ENCODE assay signal across 8 cellular contexts in the genomic region with DNA sequence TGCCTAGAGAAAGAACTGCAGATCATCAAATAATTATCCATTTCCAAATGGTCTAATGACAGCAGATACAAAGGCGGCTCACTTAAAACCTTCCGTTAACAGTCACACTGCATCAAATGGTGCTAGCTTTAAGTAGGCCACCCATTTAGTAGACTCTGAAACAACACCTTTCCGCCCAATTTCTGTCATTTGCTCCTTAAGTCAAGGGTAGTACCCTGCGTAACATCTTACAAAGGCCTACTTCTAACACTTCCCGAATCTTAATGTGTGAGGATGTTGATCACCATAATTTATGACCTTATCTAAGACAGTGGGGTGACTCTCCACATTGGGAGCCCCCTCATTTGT. TPM values are rescaled to one million over a fixed set of nuclear protein-coding genes. Genes with fewer than 3 reads are reported as not detected.
DNase-seq lines count a peak whose midpoint lies in the region; ATAC-seq and TF ChIP-seq lines count a peak whose summit lies in the region.

No MANE protein-coding gene starts in this region.

- no peaks in the 10 kb centered on the region for H3K27me3 ChIP-seq in BLaER1 treated with 17β-estradiol and CSF1 and Interleukin-3, amounts not matched to agents 10 nM and 100 nM
- H3K27me3 ChIP-seq in neural cell (ENCODE audit: insufficient read depth, low read depth, low read length), result no peaks in the 10 kb centered on the region

- peak overlapping the region; percentile 79 for H2AFZ ChIP-seq in neural cell (ENCODE audit: low read depth, low read length)

- no peaks in the 10 kb centered on the region for H4K20me1 ChIP-seq in BLaER1 treated with 17β-estradiol and CSF1 and Interleukin-3, amounts not matched to agents 10 nM and 100 nM
- no peaks in the 10 kb centered on the region for H4K20me1 ChIP-seq in neural cell (ENCODE audit: insufficient read depth)

- H3K4me1 ChIP-seq in BLaER1 treated with 17β-estradiol and CSF1 and Interleukin-3, amounts not matched to agents 10 nM and 100 nM, result peaks cover 5 to 19% (median 13%) of the 10 kb centered on the region in 10 experiments; a peak in 19 of 20 replicates

- H3K79me2 ChIP-seq in neural cell (replicated peaks; ENCODE audit: insufficient read depth, low read length), result peaks cover 29% of the 10 kb centered on the region

- H3K27ac ChIP-seq in BLaER1 treated with 17β-estradiol and CSF1 and Interleukin-3, amounts not matched to agents 10 nM and 100 nM, result peak overlapping the region in 10 of 11 experiments; percentile 73 to 83 (median 80); a peak in 20 of 22 replicates
- peak overlapping the region; percentile 58 for H3K27ac ChIP-seq in KOPT-K1 (ENCODE audit: low read depth, low read length, poor library complexity, severe bottlenecking)
- no peak overlapping the region for H3K27ac ChIP-seq in coronary artery
- H3K27ac ChIP-seq in neural cell (ENCODE audit: low read length), result peak overlapping the region; percentile 82

- no peaks in the 10 kb centered on the region for H3F3A ChIP-seq in neural cell (ENCODE audit: insufficient read depth, low read length, poor library complexity, severe bottlenecking)

- TF ChIP-seq CTCF in coronary artery (IDR thresholded peaks at IDR 0.05) (no peak), neural cell (IDR thresholded peaks at IDR 0.05; ENCODE audit: poor library complexity, severe bottlenecking) (no peak)

- ATAC-seq in GM18870 (IDR thresholded peaks at IDR 0.05; ENCODE audit: unreplicated experiment) (no peak), GM21526 (IDR thresholded peaks at IDR 0.05; ENCODE audit: low FRiP score, unreplicated experiment) (no peak), HG02798 (IDR thresholded peaks at IDR 0.05; ENCODE audit: poor library complexity, unreplicated experiment) (no peak)

- H3K9me3 ChIP-seq in BLaER1 treated with 17β-estradiol and CSF1 and Interleukin-3, amounts not matched to agents 10 nM and 100 nM (replicated peaks in 1 of 11), result no peaks in the 10 kb centered on the region
- H3K9me3 ChIP-seq in KOPT-K1 (ENCODE audit: insufficient read depth, low read length, poor library complexity, severe bottlenecking) (no peaks in the 10 kb centered on the region), neural cell (ENCODE audit: low read length) (no peaks in the 10 kb centered on the region)

- H3K9ac ChIP-seq in BLaER1 treated with 17β-estradiol and CSF1 and Interleukin-3, amounts not matched to agents 10 nM and 100 nM, result peak overlapping the region; percentile 81 to 93 (median 85)
- H3K9ac ChIP-seq in neural cell (ENCODE audit: low read length), result peak overlapping the region; percentile 78

- H3K4me2 ChIP-seq in BLaER1 treated with 17β-estradiol and CSF1 and Interleukin-3, amounts not matched to agents 10 nM and 100 nM, result peak overlapping the region; percentile 65 to 93 (median 81)
- H3K4me2 ChIP-seq in neural cell (ENCODE audit: low read length), result peak overlapping the region; percentile 17

- DNase-seq in coronary artery (ENCODE audit: low spot score) (no peak), glomerular visceral epithelial cell (ENCODE audit: extremely low spot score) (no peak)

- peak overlapping the region; percentile 81 to 100 (median 98) for H3K4me3 ChIP-seq in BLaER1 treated with 17β-estradiol and CSF1 and Interleukin-3, amounts not matched to agents 10 nM and 100 nM
- H3K4me3 ChIP-seq in coronary artery (peak overlapping the region; percentile 96), neural cell (ENCODE audit: low read length) (peak overlapping the region; percentile 84)

- no peak for TF ChIP-seq EP300 in neural cell (conservative IDR thresholded peaks at IDR 0.05; ENCODE audit: poor library complexity, severe bottlenecking)

- no peak for TF ChIP-seq RAD21 in neural cell (conservative IDR thresholded peaks at IDR 0.05)

- no peaks in the 10 kb centered on the region for H3K9me2 ChIP-seq in neural cell (ENCODE audit: insufficient read depth, low read length)

- H3K36me3 ChIP-seq in BLaER1 treated with 17β-estradiol and CSF1 and Interleukin-3, amounts not matched to agents 10 nM and 100 nM, result no peaks in the 10 kb centered on the region
- no peaks in the 10 kb centered on the region for H3K36me3 ChIP-seq in KOPT-K1 (ENCODE audit: insufficient read depth, low read length)
- no peaks in the 10 kb centered on the region for H3K36me3 ChIP-seq in neural cell (ENCODE audit: insufficient read depth, low read length)

TF ChIP-seq in neural cell, 6 proteins besides CTCF, POLR2A, EP300 and RAD21:
- no peak for TF ChIP-seq POLR2AphosphoS5 (IDR thresholded peaks at IDR 0.05)
- no peak for TF ChIP-seq EZH2 (IDR thresholded peaks at IDR 0.05; ENCODE audit: borderline replicate concordance, insufficient read depth, low read length, poor library complexity, severe bottlenecking)

RNA-seq across cellular contexts. Expression of a gene that starts 0.7 kb away (rescaled TPM):
- polyA plus RNA-seq in neural cell, result 26.6 and 27.8 TPM in 2 replicates
- polyA minus RNA-seq in neural cell, result 89.8 and 96.3 TPM in 2 replicates

Comparison
In these comparisons a context has a peak if more than half of its experiments do, and no peak if none do; other contexts are left out.
1. H3K27ac ChIP-seq: peak in BLaER1 treated with 17β-estradiol and CSF1 and Interleukin-3, amounts not matched to agents 10 nM and 100 nM (10 of 11), KOPT-K1 (single experiment) and neural cell (single experiment); none in coronary artery (0 of 2).
2. Peak in every context shown above with its lines, with median percentiles within 50 percentile points of each other: H3K4me3 ChIP-seq.